In genomic region chr21:17925000-17925610, GRCh38 we compare ENCODE assay signal across 9 cellular contexts.
DNase-seq lines count a peak whose midpoint lies in the region; ATAC-seq and TF ChIP-seq lines count a peak whose summit lies in the region.
"Had no signal": no experiment of that assay in that cellular context is flagged by ENCODE, and none has a peak within 500 bp of the region (broad histone marks: within the 10 kb centered on the region; RNA-seq: fewer than 3 reads in every experiment).

No MANE protein-coding gene starts in this region.

- no peak overlapping the region for H3K4me3 ChIP-seq in fibroblast of mammary gland (ENCODE audit: control insufficient read depth, low read depth, low read length)

- H3K4me1 Mint-ChIP-seq in activated CD8-positive, alpha-beta memory T cell treated with anti-CD3 and anti-CD28 coated beads, Interleukin-2, amount 10 ng/mL, durations not matched to agents 7 days and 5 days, result no peaks in the 10 kb centered on the region
- H3K4me1 Mint-ChIP-seq in neural crest cell, result peaks cover 3% of the 10 kb centered on the region

- peaks cover 2% of the 10 kb centered on the region for H3K36me3 Mint-ChIP-seq in activated CD8-positive, alpha-beta memory T cell treated with anti-CD3 and anti-CD28 coated beads, Interleukin-2, amount 10 ng/mL, durations not matched to agents 7 days and 5 days
- no peaks in the 10 kb centered on the region for H3K36me3 Mint-ChIP-seq in neural crest cell (ENCODE audit: low read depth)

- H3K9me3 Mint-ChIP-seq in activated CD8-positive, alpha-beta memory T cell treated with anti-CD3 and anti-CD28 coated beads, Interleukin-2, amount 10 ng/mL, durations not matched to agents 7 days and 5 days (ENCODE audit: low read depth), result peaks cover 2% of the 10 kb centered on the region
- peaks cover 4% of the 10 kb centered on the region for H3K9me3 Mint-ChIP-seq in neural crest cell

- ATAC-seq in GM21367 (IDR thresholded peaks at IDR 0.05; ENCODE audit: unreplicated experiment), result peak; percentile 95
- ATAC-seq in HG03521 (IDR thresholded peaks at IDR 0.05; ENCODE audit: unreplicated experiment), result peak; percentile 91
- peak; percentile 98 for ATAC-seq in activated CD8-positive, alpha-beta memory T cell treated with anti-CD3 and anti-CD28 coated beads, Interleukin-2, amount 10 ng/mL, durations not matched to agents 7 days and 5 days

- peak; percentile 97 for TF ChIP-seq CTCF in fibroblast of mammary gland (conservative IDR thresholded peaks at IDR 0.05; ENCODE audit: control insufficient read depth, insufficient read depth, low read depth, low read length)
- peak; percentile 91 for TF ChIP-seq CTCF in neural crest cell (conservative IDR thresholded peaks at IDR 0.05)

- DNase-seq in EH (ENCODE audit: low read depth), result peak; percentile 59
- peak; percentile 67 for DNase-seq in NCI-H748 treated with DMSO at 0.1 percent for 48 hours (lab: John Stamatoyannopoulos, UW)
- DNase-seq in activated CD8-positive, alpha-beta memory T cell treated with anti-CD3 and anti-CD28 coated beads, Interleukin-2, amount 10 ng/mL, durations not matched to agents 7 days and 5 days, result peak; percentile 71
- DNase-seq in fibroblast of mammary gland (ENCODE audit: low read depth), result peak; percentile 68
- peak; percentile 49 for DNase-seq in neural crest cell (ENCODE audit: low read depth, low spot score)
- no peak for DNase-seq in SHP77 treated with DMSO at 0.1 percent for 48 hours (lab: John Stamatoyannopoulos, UW)

- H3K27me3 Mint-ChIP-seq in activated CD8-positive, alpha-beta memory T cell treated with anti-CD3 and anti-CD28 coated beads, Interleukin-2, amount 10 ng/mL, durations not matched to agents 7 days and 5 days, result peaks cover 4% of the 10 kb centered on the region
- no peaks in the 10 kb centered on the region for H3K27me3 Mint-ChIP-seq in neural crest cell (ENCODE audit: low read depth)

- H3K4me3 Mint-ChIP-seq in activated CD8-positive, alpha-beta memory T cell treated with anti-CD3 and anti-CD28 coated beads, Interleukin-2, amount 10 ng/mL, durations not matched to agents 7 days and 5 days, result no peak overlapping the region
- no peak overlapping the region for H3K4me3 Mint-ChIP-seq in neural crest cell
- H3K4me3 Mint-ChIP-seq: dendritic cell treated with granulocyte-macrophage colony-stimulating factor and Interleukin-4, amounts not matched to agents 40 ng/mL and 50 ng/mL, for 4 days had no signal

- CTCF ChIA-PET in activated CD8-positive, alpha-beta memory T cell treated with anti-CD3 and anti-CD28 coated beads, Interleukin-2, amount 10 ng/mL, durations not matched to agents 7 days and 5 days (lab: Charles Lee), result interaction anchor here (0.6 to 2.8 kb wide), 23 partner anchors 8 to 538 kb away, joined by 3 to 17 read pairs (median 4); no protein-coding TSS in a partner anchor

- H3K27ac Mint-ChIP-seq in activated CD8-positive, alpha-beta memory T cell treated with anti-CD3 and anti-CD28 coated beads, Interleukin-2, amount 10 ng/mL, durations not matched to agents 7 days and 5 days, result no peak overlapping the region
- no peak overlapping the region for H3K27ac Mint-ChIP-seq in neural crest cell (ENCODE audit: unreplicated experiment)
- H3K27ac Mint-ChIP-seq: dendritic cell treated with granulocyte-macrophage colony-stimulating factor and Interleukin-4, amounts not matched to agents 40 ng/mL and 50 ng/mL, for 4 days had no signal
